Comparison of ENCODE assay signal across 1 cellular context in the genomic region with DNA sequence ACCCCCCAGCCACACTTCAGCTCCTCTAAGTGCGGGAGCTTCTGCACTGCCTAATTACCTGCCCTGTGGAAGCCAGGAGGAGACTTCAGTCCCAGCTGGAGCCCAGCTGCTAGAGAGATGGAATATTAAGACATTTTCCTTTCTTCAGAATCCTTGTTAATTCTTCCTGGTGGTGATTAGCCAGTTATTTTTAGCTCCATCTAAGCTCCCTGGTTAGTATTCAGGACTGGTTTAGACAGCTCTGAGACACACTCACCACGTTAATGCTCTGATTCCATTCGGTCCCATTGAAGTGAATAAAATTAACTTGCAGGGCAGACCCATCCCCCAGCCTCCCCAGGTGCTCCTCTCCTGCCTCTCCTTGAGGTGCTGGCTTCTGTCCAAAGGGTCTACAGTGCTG.
TF ChIP-seq lines count a peak whose summit lies in the region.

No MANE protein-coding gene starts in this region.

TF ChIP-seq in GM23338, 12 proteins besides CTCF, POLR2A, EP300 and RAD21 (continued from another document):
- TF ChIP-seq ZNF462 (CRISPR knock-in tag; IDR thresholded peaks at IDR 0.05) (no peak), JUNB (IDR thresholded peaks at IDR 0.05; ENCODE audit: unreplicated experiment) (no peak), CREB1 (CRISPR knock-in tag; IDR thresholded peaks at IDR 0.05; ENCODE audit: low read depth) (no peak)
- TF ChIP-seq, protein P1, sequence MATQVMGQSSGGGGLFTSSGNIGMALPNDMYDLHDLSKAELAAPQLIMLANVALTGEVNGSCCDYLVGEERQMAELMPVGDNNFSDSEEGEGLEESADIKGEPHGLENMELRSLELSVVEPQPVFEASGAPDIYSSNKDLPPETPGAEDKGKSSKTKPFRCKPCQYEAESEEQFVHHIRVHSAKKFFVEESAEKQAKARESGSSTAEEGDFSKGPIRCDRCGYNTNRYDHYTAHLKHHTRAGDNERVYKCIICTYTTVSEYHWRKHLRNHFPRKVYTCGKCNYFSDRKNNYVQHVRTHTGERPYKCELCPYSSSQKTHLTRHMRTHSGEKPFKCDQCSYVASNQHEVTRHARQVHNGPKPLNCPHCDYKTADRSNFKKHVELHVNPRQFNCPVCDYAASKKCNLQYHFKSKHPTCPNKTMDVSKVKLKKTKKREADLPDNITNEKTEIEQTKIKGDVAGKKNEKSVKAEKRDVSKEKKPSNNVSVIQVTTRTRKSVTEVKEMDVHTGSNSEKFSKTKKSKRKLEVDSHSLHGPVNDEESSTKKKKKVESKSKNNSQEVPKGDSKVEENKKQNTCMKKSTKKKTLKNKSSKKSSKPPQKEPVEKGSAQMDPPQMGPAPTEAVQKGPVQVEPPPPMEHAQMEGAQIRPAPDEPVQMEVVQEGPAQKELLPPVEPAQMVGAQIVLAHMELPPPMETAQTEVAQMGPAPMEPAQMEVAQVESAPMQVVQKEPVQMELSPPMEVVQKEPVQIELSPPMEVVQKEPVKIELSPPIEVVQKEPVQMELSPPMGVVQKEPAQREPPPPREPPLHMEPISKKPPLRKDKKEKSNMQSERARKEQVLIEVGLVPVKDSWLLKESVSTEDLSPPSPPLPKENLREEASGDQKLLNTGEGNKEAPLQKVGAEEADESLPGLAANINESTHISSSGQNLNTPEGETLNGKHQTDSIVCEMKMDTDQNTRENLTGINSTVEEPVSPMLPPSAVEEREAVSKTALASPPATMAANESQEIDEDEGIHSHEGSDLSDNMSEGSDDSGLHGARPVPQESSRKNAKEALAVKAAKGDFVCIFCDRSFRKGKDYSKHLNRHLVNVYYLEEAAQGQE (IDR thresholded peaks at IDR 0.05; ENCODE audit: unreplicated experiment) = no peak
TF ChIP-seq in GM23338: peak in this region for 0.
